ENCODE assay signal across 26 cellular contexts in the genomic region with DNA sequence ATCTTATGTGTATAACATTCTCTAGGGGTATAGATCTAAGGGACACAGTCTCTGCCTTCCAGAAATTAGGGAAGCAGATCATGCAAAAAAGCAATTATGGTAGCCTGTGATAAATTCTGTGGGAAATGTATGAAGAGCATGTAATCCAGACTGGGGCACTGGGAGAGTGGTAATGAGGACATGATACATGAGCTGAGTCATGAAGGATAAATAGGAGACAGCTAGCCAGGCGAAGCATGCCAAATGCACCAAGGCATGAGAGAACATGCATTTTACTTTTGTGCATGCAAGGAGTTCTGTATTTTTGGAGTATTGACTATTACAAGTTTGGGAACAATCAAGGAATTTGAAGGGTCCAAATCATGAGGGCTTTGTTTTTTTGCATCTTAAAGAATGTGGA. TPM values are rescaled to one million over a fixed set of nuclear protein-coding genes. Genes with fewer than 3 reads are reported as not detected.
A peak's percentile ranks its signal among the peaks of the same experiment; 100 is the strongest.
DNase-seq lines count a peak whose midpoint lies in the region; ATAC-seq and TF ChIP-seq lines count a peak whose summit lies in the region.
"Had no signal": no experiment of that assay in that cellular context is flagged by ENCODE, and none has a peak within 500 bp of the region (broad histone marks: within the 10 kb centered on the region; RNA-seq: fewer than 3 reads in every experiment).

No MANE protein-coding gene starts in this region.

- H3K9me2 ChIP-seq in GM23338 (ENCODE audit: insufficient read depth): no peaks in the 10 kb centered on the region

- H3K27ac ChIP-seq in GM23338 (ENCODE audit: low read depth): no peak overlapping the region
- no peak overlapping the region for H3K27ac ChIP-seq in iPS-18a (ENCODE audit: low read length)
- H3K27ac ChIP-seq: adrenal gland, brain microvascular endothelial cell, SJSA1, thoracic aorta, uterus had no signal

- peak; percentile 52 for ATAC-seq in GM23338
- no peak for ATAC-seq in HG03039 (IDR thresholded peaks at IDR 0.05; ENCODE audit: unreplicated experiment)
- ATAC-seq: left colon; stimulated activated naive CD8-positive, alpha-beta T cell treated with anti-CD3 and anti-CD28 coated beads, Interleukin-15, Interleukin-2, amounts not matched to agents 100 U/mL and 50 U/mL, for 24 hours had no signal

- no peaks in the 10 kb centered on the region for H4K20me1 ChIP-seq in GM23338 (replicated peaks; ENCODE audit: insufficient read depth)

- peaks cover 13% of the 10 kb centered on the region for H3K4me1 ChIP-seq in GM23338 (ENCODE audit: insufficient read depth)
- peaks cover 21% of the 10 kb centered on the region for H3K4me1 ChIP-seq in iPS-18a (ENCODE audit: control insufficient read depth, low read depth, low read length)
- H3K4me1 ChIP-seq: adrenal gland, SJSA1, uterus had no signal

- H3K36me3 ChIP-seq in GM23338 (ENCODE audit: insufficient read depth) (no peaks in the 10 kb centered on the region), iPS-18a (ENCODE audit: control insufficient read depth, low read depth, low read length) (no peaks in the 10 kb centered on the region)
- H3K36me3 ChIP-seq: adrenal gland, brain microvascular endothelial cell, SJSA1, thoracic aorta, uterus had no signal

- peak overlapping the region; percentile 55 for H3K4me2 ChIP-seq in GM23338

- H3K27me3 ChIP-seq in GM23338 (ENCODE audit: insufficient read depth): peaks cover 23% of the 10 kb centered on the region; the same call in 1 of the 2 replicates
- H3K27me3 ChIP-seq in iPS-18a (ENCODE audit: control insufficient read depth, insufficient read depth, low read length): peaks cover 3% of the 10 kb centered on the region
- H3K27me3 ChIP-seq: adrenal gland, brain microvascular endothelial cell, SJSA1, uterus had no signal

- H3K4me3 ChIP-seq in GM23338 (no peak overlapping the region), iPS-18a (ENCODE audit: low read length) (peak overlapping the region; percentile 26), lower leg skin (ENCODE audit: low read depth, poor library complexity, severe bottlenecking) (no peak overlapping the region)
- H3K4me3 ChIP-seq: adrenal gland, SJSA1, thoracic aorta, uterus had no signal

- H3K36me3 Mint-ChIP-seq in GM23338 (ENCODE audit: low read depth): no peaks in the 10 kb centered on the region

- intact Hi-C loops in lower leg skin (cut with DNase I; ENCODE audit: low total_unique reads): no loop called here

- H3K27ac Mint-ChIP-seq in GM23338: no peak overlapping the region
- H3K27ac Mint-ChIP-seq: activated B cell treated with CpG ODN at 0.5 μM for 24 hours; activated naive CD4-positive, alpha-beta T cell treated with anti-CD3 and anti-CD28 coated beads for 36 hours had no signal

- no peaks in the 10 kb centered on the region for H3F3A ChIP-seq in GM23338 (replicated peaks; ENCODE audit: low read depth)

- H3K9me3 ChIP-seq in iPS-18a (ENCODE audit: control insufficient read depth, low read depth, low read length): no peaks in the 10 kb centered on the region
- H3K9me3 ChIP-seq: adrenal gland, SJSA1, thoracic aorta, uterus had no signal

- DNase-seq in Daoy (ENCODE audit: low read depth) (peak; percentile 4), GM23338 (ENCODE audit: low spot score) (no peak), astrocyte of the hippocampus (ENCODE audit: low read depth, low spot score) (peak; percentile 3), germinal center (ENCODE audit: low spot score) (no peak), lower leg skin (ENCODE audit: low spot score in 2 of 2) (no peak)
- DNase-seq: activated B cell treated with CpG ODN at 0.5 μM for 24 hours; activated naive CD4-positive, alpha-beta T cell treated with anti-CD3 and anti-CD28 coated beads for 36 hours; brain microvascular endothelial cell; C1 segment of cervical spinal cord; EL; erythroblast; foreskin melanocyte; H7; IMR-90; left colon; mesendoderm; NCI-H1048; stimulated activated naive CD8-positive, alpha-beta T cell treated with anti-CD3 and anti-CD28 coated beads, Interleukin-15, Interleukin-2, amounts not matched to agents 100 U/mL and 50 U/mL, for 24 hours; uterus had no signal

- TF ChIP-seq CTCF in GM23338 (conservative IDR thresholded peaks at IDR 0.05; ENCODE audit: low read depth in 2 of 2) (no peak), lower leg skin (IDR thresholded peaks at IDR 0.05) (no peak)

- H3K9me3 Mint-ChIP-seq in GM23338: no peaks in the 10 kb centered on the region; the same call in 2 of the 3 replicates
- H3K9me3 Mint-ChIP-seq: activated B cell treated with CpG ODN at 0.5 μM for 24 hours; activated naive CD4-positive, alpha-beta T cell treated with anti-CD3 and anti-CD28 coated beads for 36 hours had no signal

- TF ChIP-seq POLR2A in lower leg skin (IDR thresholded peaks at IDR 0.05): no peak

- 32 to 42% methylated on average over 1 of the region's 1 CpG for WGBS in lower leg skin, 2 donors

- H3K27me3 Mint-ChIP-seq in GM23338 (ENCODE audit: insufficient read depth, low read depth, poor library complexity): peaks cover 3% of the 10 kb centered on the region

- H3K4me3 Mint-ChIP-seq in GM23338: 0 out of 3 replicates have a peak overlapping the region, but pooled peaks have one; percentile 22
- H3K4me3 Mint-ChIP-seq: activated B cell treated with CpG ODN at 0.5 μM for 24 hours; activated naive CD4-positive, alpha-beta T cell treated with anti-CD3 and anti-CD28 coated beads for 36 hours had no signal

- no peak overlapping the region for H2AFZ ChIP-seq in GM23338

- no peaks in the 10 kb centered on the region for H3K79me2 ChIP-seq in GM23338 (replicated peaks; ENCODE audit: insufficient read depth)

- H3K9ac ChIP-seq in iPS-18a (ENCODE audit: low read length): no peak overlapping the region

- peaks cover 15% of the 10 kb centered on the region for H3K4me1 Mint-ChIP-seq in GM23338
- H3K4me1 Mint-ChIP-seq: activated B cell treated with CpG ODN at 0.5 μM for 24 hours had no signal

TF ChIP-seq in GM23338, 12 proteins besides CTCF, POLR2A, EP300 and RAD21 (continues in another document):
- TF ChIP-seq EZH2phosphoT487 (IDR thresholded peaks at IDR 0.05; ENCODE audit: unreplicated experiment) (no peak), ZNF114 (CRISPR knock-in tag; IDR thresholded peaks at IDR 0.05) (no peak), POLR2AphosphoS5 (IDR thresholded peaks at IDR 0.05; ENCODE audit: low read depth) (no peak), EZH2 (IDR thresholded peaks at IDR 0.05; ENCODE audit: low read depth, unreplicated experiment) (no peak), REST (IDR thresholded peaks at IDR 0.05; ENCODE audit: unreplicated experiment) (no peak), ZNF331 (CRISPR knock-in tag; IDR thresholded peaks at IDR 0.05; ENCODE audit: low read depth) (no peak), JUNB (IDR thresholded peaks at IDR 0.05; ENCODE audit: unreplicated experiment) (no peak), STAT1 (IDR thresholded peaks at IDR 0.05; ENCODE audit: unreplicated experiment) (no peak), CREB1 (CRISPR knock-in tag; IDR thresholded peaks at IDR 0.05; ENCODE audit: low read depth) (no peak), NANOG (IDR thresholded peaks at IDR 0.05; ENCODE audit: borderline replicate concordance) (no peak)
- TF ChIP-seq, protein P1, sequence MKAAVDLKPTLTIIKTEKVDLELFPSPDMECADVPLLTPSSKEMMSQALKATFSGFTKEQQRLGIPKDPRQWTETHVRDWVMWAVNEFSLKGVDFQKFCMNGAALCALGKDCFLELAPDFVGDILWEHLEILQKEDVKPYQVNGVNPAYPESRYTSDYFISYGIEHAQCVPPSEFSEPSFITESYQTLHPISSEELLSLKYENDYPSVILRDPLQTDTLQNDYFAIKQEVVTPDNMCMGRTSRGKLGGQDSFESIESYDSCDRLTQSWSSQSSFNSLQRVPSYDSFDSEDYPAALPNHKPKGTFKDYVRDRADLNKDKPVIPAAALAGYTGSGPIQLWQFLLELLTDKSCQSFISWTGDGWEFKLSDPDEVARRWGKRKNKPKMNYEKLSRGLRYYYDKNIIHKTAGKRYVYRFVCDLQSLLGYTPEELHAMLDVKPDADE (IDR thresholded peaks at IDR 0.05): no peak

RNA-seq across cellular contexts. Expression of gene RPRM, which starts 8.9 kb away (rescaled TPM):
- total RNA-seq in Daoy (2014; rRNA removed; shearing (Covaris generic)): 0.12 and 0.40 TPM in 2 replicates
- total RNA-seq in GM23338 (2014; rRNA removed; shearing (Covaris generic)): 7.2 and 7.5 TPM in 2 replicates
- 5.9 and 7.4 TPM in 2 replicates for polyA plus RNA-seq in GM23338 (2016; fragmentation: Nextera tagmentation; extraction: Ambion mirVana)
- total RNA-seq in lower leg skin: 1 to 10 TPM in 1 of 4 donors, under 1 TPM in 2, not detected in 1; 0.51 to 1.0 (median 0.84) TPM
- total RNA-seq: activated B cell treated with CpG ODN at 0.5 μM for 24 hours; activated naive CD4-positive, alpha-beta T cell treated with anti-CD3 and anti-CD28 coated beads for 36 hours; IMR-90; pulmonary artery endothelial cell; RPMI7951; SJSA1; thoracic aorta had no signal
- polyA plus RNA-seq: IMR-90 had no signal

Comparison
In these comparisons a context has a peak if more than half of its experiments do, and no peak if none do; other contexts are left out.
1. DNase-seq: peak in Daoy (single experiment) and astrocyte of the hippocampus (single experiment); none in GM23338 (single experiment), germinal center (single experiment) and lower leg skin (0 of 2).